15 cellular contexts compared by ENCODE assay signal in genomic region chr15:88652456-88653199, GRCh38. TPM values are rescaled to one million over a fixed set of nuclear protein-coding genes. Genes with fewer than 3 reads are reported as not detected.
DNase-seq lines count a peak whose midpoint lies in the region; ATAC-seq, FAIRE-seq and TF ChIP-seq lines count a peak whose summit lies in the region.
"Had no signal": no experiment of that assay in that cellular context is flagged by ENCODE, and none has a peak within 500 bp of the region (broad histone marks: within the 10 kb centered on the region; RNA-seq: fewer than 3 reads in every experiment).

No MANE protein-coding gene starts in this region.

- H3K79me2 ChIP-seq in K562 (ENCODE audit: control insufficient read depth, insufficient read depth, low read length), result no peaks in the 10 kb centered on the region

- in situ Hi-C loops in K562 (cut with MboI), result no loop called here

- H3K27ac ChIP-seq in K562 (ENCODE audit: extremely low read depth, low read depth, low read length), result no peak overlapping the region
- H3K27ac ChIP-seq: A549, gastroesophageal sphincter, HL-60, thoracic aorta had no signal

- WGBS in K562 (ENCODE audit: insufficient coverage, low coverage, missing lambda C conversion rate), result 8% methylated on average over 6 of the region's 8 CpGs

- no peaks in the 10 kb centered on the region for H3K4me1 ChIP-seq in K562 (replicated peaks in 1 of 2; ENCODE audit: control insufficient read depth in 2 of 2, insufficient read depth in 2 of 2, low read length in 2 of 2)

- peak overlapping the region in 2 of 3 donors; percentile 80 to 93 for H3K27ac Mint-ChIP-seq in IgD-negative memory B cell

- DNase-seq in NCI-H2227 (lab: John Stamatoyannopoulos, UW; ENCODE audit: unreplicated experiment), result peak; percentile 38
- no peak for DNase-seq in NCI-H2227 treated with DMSO at 0.1 percent for 48 hours (lab: John Stamatoyannopoulos, UW)
- DNase-seq in K562 (ENCODE audit: extremely low read depth in 1 of 4, low spot score in 3 of 4), result no peak
- peak; percentile 53 for DNase-seq in posterior vena cava (ENCODE audit: low spot score)
- no peak for DNase-seq in NK-92 (lab: John Stamatoyannopoulos, UW; ENCODE audit: unreplicated experiment)
- DNase-seq in NCI-H128 (lab: John Stamatoyannopoulos, UW; ENCODE audit: unreplicated experiment), result no peak
- DNase-seq: Calu3, kidney glomerular epithelial cell, NCI-H446 had no signal

- H4K20me1 ChIP-seq in K562 (replicated peaks; ENCODE audit: control insufficient read depth, insufficient read depth, low read length), result peaks cover 3% of the 10 kb centered on the region; the same call in 1 of the 2 replicates

- peaks cover 49 to 61% (median 57%) of the 10 kb centered on the region in 3 donors for H3K4me1 Mint-ChIP-seq in IgD-negative memory B cell

- H3K9ac ChIP-seq in K562 (ENCODE audit: insufficient read depth in 1 of 2, low read depth in 2 of 2, low read length in 2 of 2), result no peak overlapping the region

- intact Hi-C loops in K562 (cut with micrococcal nuclease), result no loop called here
- intact Hi-C loops in posterior vena cava (cut with DNase I), result no loop called here

- no TSS peak for BruUV-seq in K562 (replicated peaks; lab: Mats Ljungman, UMichigan)

- no peaks in the 10 kb centered on the region for H3K36me3 ChIP-seq in K562 (ENCODE audit: control insufficient read depth, insufficient read depth, low read length)
- H3K36me3 ChIP-seq: gastroesophageal sphincter, thoracic aorta had no signal

- no peaks in the 10 kb centered on the region for H3K9me1 ChIP-seq in K562 (ENCODE audit: control insufficient read depth, insufficient read depth, low read length)

- CTCF ChIA-PET in K562 (lab: Yijun Ruan, JAX; ENCODE audit: low intra/inter-chr PET ratio), result no interaction called here

- POLR2A ChIA-PET in K562 (lab: Yijun Ruan, JAX), result interaction anchor here (0.6 to 1.5 kb wide), 2 partner anchors 28 to 136 kb away, joined by 3 read pairs; no protein-coding TSS in a partner anchor

- TF ChIP-seq EP300 in K562 (IDR thresholded peaks at IDR 0.05; ENCODE audit: low read length), result no peak

- no peak overlapping the region for H3K4me3 ChIP-seq in K562
- H3K4me3 ChIP-seq: A549, gastroesophageal sphincter, thoracic aorta had no signal

- H2AFZ ChIP-seq in K562 (ENCODE audit: low read depth, low read length), result no peak overlapping the region

- peak overlapping the region in 2 of 4 donors; percentile 28 to 33 for H3K4me3 Mint-ChIP-seq in IgD-negative memory B cell

- H3K9me3 Mint-ChIP-seq in IgD-negative memory B cell, result no peaks in the 10 kb centered on the region

- H3K27me3 Mint-ChIP-seq in IgD-negative memory B cell, result no peaks in the 10 kb centered on the region

- no peak overlapping the region for H3K4me2 ChIP-seq in K562 (ENCODE audit: insufficient read depth, low read length)
- H3K4me2 ChIP-seq: A549 had no signal

- FAIRE-seq in K562 (lab: Jason Lieb, UNC), result no peak
- FAIRE-seq: A549 had no signal

- H3K9me3 ChIP-seq in K562 (replicated peaks; ENCODE audit: control insufficient read depth, insufficient read depth, low read depth, low read length), result no peaks in the 10 kb centered on the region
- H3K9me3 ChIP-seq: A549, gastroesophageal sphincter, thoracic aorta had no signal

- H3K36me3 Mint-ChIP-seq in IgD-negative memory B cell, result peaks cover 13% of the 10 kb centered on the region

- ATAC-seq in K562 (no peak), GM19463 (IDR thresholded peaks at IDR 0.05; ENCODE audit: unreplicated experiment) (no peak)
- ATAC-seq: A549, gastroesophageal sphincter had no signal

- no peak for TF ChIP-seq RAD21 in K562 (CRISPR knock-in tag; conservative IDR thresholded peaks at IDR 0.05 in 1 of 2, IDR thresholded peaks at IDR 0.05 in 1 of 2)

- no peak for TF ChIP-seq CTCF in K562 (IDR thresholded peaks at IDR 0.05 in 2 of 3, conservative IDR thresholded peaks at IDR 0.05 in 1 of 3; ENCODE audit: insufficient read depth in 2 of 3, low read depth in 1 of 3, low read length in 3 of 3)

- no peak for TF ChIP-seq POLR2A in K562 (conservative IDR thresholded peaks at IDR 0.05)

- peaks cover 13 to 63% of the 10 kb centered on the region in 2 experiments; a peak in 4 of 5 replicates for H3K27me3 ChIP-seq in K562 (ENCODE audit: control insufficient read depth in 2 of 2, insufficient read depth in 2 of 2, low read length in 2 of 2)

TF ChIP-seq in K562, 482 proteins besides CTCF, POLR2A, EP300 and RAD21:
- TF ChIP-seq SNAPC5 (CRISPR knock-in tag; IDR thresholded peaks at IDR 0.05) (no peak), ZNF263 (CRISPR knock-in tag; IDR thresholded peaks at IDR 0.05; ENCODE audit: borderline replicate concordance) (peak; percentile 53; the same call in 1 of the 2 replicates), SAFB2 (IDR thresholded peaks at IDR 0.05; ENCODE audit: borderline replicate concordance, low read depth, low read length, severe bottlenecking) (no peak)

RNA-seq across cellular contexts. Expression of gene ISG20, which starts 13.8 kb away (rescaled TPM):
- polyA plus RNA-seq in IgD-negative memory B cell (760 TPM), K562 (2011; rRNA removed) (0.43 and 1.0 TPM in 2 replicates), K562 (2014; fragmentation: Illumina TruSeq; extraction: Trizol) (0.06 and 0.32 TPM in 2 replicates), K562 (2014; fragmentation: Nextera tagmentation; extraction: Ambion mirVana) (under 1 TPM; 0.70 to 1.00 TPM), K562 (2014; rRNA removed) (1.7 and 2.1 TPM in 2 replicates)
- total RNA-seq in K562 (2011; cell fraction: chromatin; rRNA removed; ENCODE audit: low replicate concordance), result 1.2 and 4.5 TPM in 2 replicates
- total RNA-seq in K562 (2011; cell fraction: nucleolus; rRNA removed), result 2.2 and 2.7 TPM in 2 replicates
- 2.3 and 3.1 TPM in 2 replicates for total RNA-seq in K562 (2011; cell fraction: nucleoplasm; rRNA removed)
- total RNA-seq in K562 (2014; rRNA removed) (1.3 and 2.4 TPM in 2 replicates), K562 (2014; rRNA removed; fragmentation: Illumina TruSeq; extraction: Trizol) (0.16 and 0.36 TPM in 2 replicates), K562 (2015; rRNA removed; fragmentation: Illumina TruSeq; extraction: Trizol) (0.65 and 1.1 TPM in 2 replicates), K562 (2021) (1.9 TPM in 2 replicates), posterior vena cava (1 to 10 TPM; 6.9 to 7.4 TPM)
- 0.35 and 1.8 TPM in 2 replicates for polyA plus RNA-seq in K562 (2011; cell fraction: cytosol; rRNA removed)
- 0.76 and 1.9 TPM in 2 replicates for polyA plus RNA-seq in K562 (2011; cell fraction: nucleus; rRNA removed)
- 1.4 and 4.0 TPM in 2 replicates for polyA plus RNA-seq in K562 (2012)
- 0.11 and 0.30 TPM in 2 replicates for polyA minus RNA-seq in K562 (2011; rRNA and poly(A)+ RNA removed)
- not detected in 2 replicates for polyA minus RNA-seq in K562 (2011; cell fraction: cytosol; rRNA and poly(A)+ RNA removed)
- polyA minus RNA-seq in K562 (2011; cell fraction: nucleus; rRNA and poly(A)+ RNA removed), result 0.67 and 1.5 TPM in 2 replicates

RNA-seq across cellular contexts. Expression of gene AEN, which starts 31.5 kb away (rescaled TPM):
- polyA plus RNA-seq in IgD-negative memory B cell, result 40.8 TPM
- total RNA-seq in K562 (2011; cell fraction: chromatin; rRNA removed; ENCODE audit: low replicate concordance), result 39.3 and 74.9 TPM in 2 replicates
- 60.9 and 72.5 TPM in 2 replicates for total RNA-seq in K562 (2011; cell fraction: nucleolus; rRNA removed)
- 49.7 and 55.9 TPM in 2 replicates for total RNA-seq in K562 (2011; cell fraction: nucleoplasm; rRNA removed)
- 51.0 and 56.6 TPM in 2 replicates for total RNA-seq in K562 (2014; rRNA removed)
- 24.6 and 26.3 TPM in 2 replicates for total RNA-seq in K562 (2014; rRNA removed; fragmentation: Illumina TruSeq; extraction: Trizol)
- total RNA-seq in K562 (2015; rRNA removed; fragmentation: Illumina TruSeq; extraction: Trizol), result 40.0 and 40.9 TPM in 2 replicates
- total RNA-seq in K562 (2021), result 49.2 and 52.7 TPM in 2 replicates
- 30.8 and 32.8 TPM in 2 replicates for polyA plus RNA-seq in K562 (2011; rRNA removed)
- polyA plus RNA-seq in K562 (2011; cell fraction: cytosol; rRNA removed), result 31.2 and 50.1 TPM in 2 replicates
- polyA plus RNA-seq in K562 (2011; cell fraction: nucleus; rRNA removed), result 44.5 and 69.3 TPM in 2 replicates
- polyA plus RNA-seq in K562 (2012), result 22.0 and 27.2 TPM in 2 replicates
- 31.6 and 35.1 TPM in 2 replicates for polyA plus RNA-seq in K562 (2014; fragmentation: Illumina TruSeq; extraction: Trizol)
- 10 to 100 TPM in 1 of 2 experiments, 1 to 10 TPM in 1; 9.0 to 11.7 TPM for polyA plus RNA-seq in K562 (2014; fragmentation: Nextera tagmentation; extraction: Ambion mirVana)
- polyA plus RNA-seq in K562 (2014; rRNA removed), result 35.5 and 45.5 TPM in 2 replicates
- polyA minus RNA-seq in K562 (2011; rRNA and poly(A)+ RNA removed), result 20.7 and 30.4 TPM in 2 replicates
- polyA minus RNA-seq in K562 (2011; cell fraction: cytosol; rRNA and poly(A)+ RNA removed), result 20.4 and 26.9 TPM in 2 replicates
- 39.8 and 44.6 TPM in 2 replicates for polyA minus RNA-seq in K562 (2011; cell fraction: nucleus; rRNA and poly(A)+ RNA removed)
- 10 to 100 TPM; 12.2 to 24.3 TPM for total RNA-seq in posterior vena cava

Comparison
In these comparisons a context has a peak if more than half of its experiments do, and no peak if none do; other contexts are left out.
1. DNase-seq: peak in NCI-H2227 (single experiment) and posterior vena cava (single experiment); none in NCI-H2227 treated with DMSO at 0.1 percent for 48 hours (single experiment), K562 (0 of 4), NK-92 (single experiment) and NCI-H128 (single experiment).